14 cellular contexts compared by ENCODE assay signal in genomic region chr9:134438204-134438788, GRCh38.
DNase-seq lines count a peak whose midpoint lies in the region; ATAC-seq and TF ChIP-seq lines count a peak whose summit lies in the region.
"Had no signal": no experiment of that assay in that cellular context is flagged by ENCODE, and none has a peak within 500 bp of the region (broad histone marks: within the 10 kb centered on the region; RNA-seq: fewer than 3 reads in every experiment).

No MANE protein-coding gene starts in this region.

- peak overlapping the region; percentile 100 for H3K27ac ChIP-seq in RWPE1
- peak overlapping the region; percentile 32 for H3K27ac ChIP-seq in rectal smooth muscle tissue (ENCODE audit: low read depth, low read length)

- no peak for ATAC-seq in left colon
- ATAC-seq: activated CD4-positive, CD25-positive, alpha-beta regulatory T cell treated with anti-CD3 and anti-CD28 coated beads, Interleukin-2, amount 50 U/mL, for 24 hours; esophagus mucosa had no signal

- peaks cover 11% of the 10 kb centered on the region for H3K36me3 ChIP-seq in GM06990 (ENCODE audit: control insufficient read depth, insufficient read depth, low read length)
- H3K36me3 ChIP-seq in rectal smooth muscle tissue (ENCODE audit: control insufficient read depth, insufficient read depth, low read length): peaks cover 5% of the 10 kb centered on the region

- CTCF ChIA-PET in RWPE1 (lab: Yijun Ruan, JAX) (interaction anchor here (0.6 to 1.6 kb wide), 3 partner anchors 9 to 448 kb away, joined by 3 to 6 read pairs (median 4); no protein-coding TSS in a partner anchor), HEK293T (lab: Yijun Ruan, JAX) (no interaction called here)

- POLR2A ChIA-PET in RWPE1 (lab: Yijun Ruan, JAX; ENCODE audit: low non-redundant PET) (interaction anchor here (0.5 to 0.6 kb wide), 2 partner anchors 264 to 271 kb away, joined by 3 read pairs; no protein-coding TSS in a partner anchor), HEK293T (lab: Yijun Ruan, JAX) (no interaction called here)

- DNase-seq in GM06990 (ENCODE audit: extremely low read depth, insufficient read length) (no peak), RWPE1 (ENCODE audit: low spot score) (no peak), iPS-NIHi7 (ENCODE audit: extremely low spot score) (peak; percentile 41), left colon (no peak), NCI-H146 treated with DMSO at 0.1 percent for 48 hours (lab: John Stamatoyannopoulos, UW; ENCODE audit: unreplicated experiment) (no peak), HEK293T (ENCODE audit: extremely low spot score) (no peak), LoVo (ENCODE audit: low spot score) (no peak)
- DNase-seq: DMS79; NCI-H1930; NK-92 treated with Interleukin-12 subunit alpha and Interleukin-12 subunit beta, amount 100 ng/mL, for 24 hours; posterior cingulate gyrus had no signal

- intact Hi-C loops in left colon (cut with DNase I, micrococcal nuclease): loop anchor here in 1 of 2 donors (5.0 kb wide), 1 partner anchor 266 kb away; no protein-coding TSS in a partner anchor

- no peaks in the 10 kb centered on the region for H3K27me3 ChIP-seq in GM06990 (replicated peaks; ENCODE audit: control insufficient read depth, insufficient read depth, low read length)
- H3K27me3 ChIP-seq in rectal smooth muscle tissue (ENCODE audit: control insufficient read depth, insufficient read depth, low read length): peaks cover 10% of the 10 kb centered on the region

- no peak overlapping the region for H3K4me3 ChIP-seq in GM06990 (replicated peaks; ENCODE audit: low read depth, low read length)
- H3K4me3 ChIP-seq in rectal smooth muscle tissue (ENCODE audit: low read length): no peak overlapping the region

- TF ChIP-seq CTCF in GM06990 (IDR thresholded peaks at IDR 0.05; ENCODE audit: insufficient read depth, low read length, poor library complexity, severe bottlenecking) (peak; percentile 41), RWPE1 (conservative IDR thresholded peaks at IDR 0.05; ENCODE audit: low read depth) (no peak)

- peaks cover 35% of the 10 kb centered on the region for H3K4me1 ChIP-seq in rectal smooth muscle tissue (ENCODE audit: control insufficient read depth, insufficient read depth, low read length)

- H3K9ac ChIP-seq in rectal smooth muscle tissue (ENCODE audit: low read length): no peak overlapping the region

TF ChIP-seq in HEK293T, 16 proteins besides CTCF, POLR2A, EP300 and RAD21:
- no peak for TF ChIP-seq LEF1 (IDR thresholded peaks at IDR 0.05; ENCODE audit: borderline replicate concordance)
- TF ChIP-seq NFRKB (IDR thresholded peaks at IDR 0.05): no peak
- no peak for TF ChIP-seq FOXM1 (IDR thresholded peaks at IDR 0.05; ENCODE audit: borderline replicate concordance)
- TF ChIP-seq ARNT (IDR thresholded peaks at IDR 0.05): no peak
- no peak for TF ChIP-seq TARDBP (IDR thresholded peaks at IDR 0.05)
- no peak for TF ChIP-seq L3MBTL2 (conservative IDR thresholded peaks at IDR 0.05)
- no peak for TF ChIP-seq CTBP1 (IDR thresholded peaks at IDR 0.05; ENCODE audit: borderline replicate concordance)
